19 cellular contexts compared by ENCODE assay signal in genomic region chr12:56530390-56531055, GRCh38.
"Had no signal": no experiment of that assay in that cellular context is flagged by ENCODE, and none has a peak within 500 bp of the region (broad histone marks: within the 10 kb centered on the region; RNA-seq: fewer than 3 reads in every experiment).

No MANE protein-coding gene starts in this region.

- H3K27ac Mint-ChIP-seq: activated naive CD8-positive, alpha-beta T cell; natural killer cell; stimulated activated naive CD8-positive, alpha-beta T cell treated with anti-CD3 and anti-CD28 coated beads, Interleukin-15, Interleukin-2, amounts not matched to agents 100 ng/mL and 50 ng/mL, for 24 hours; T-helper 2 cell treated with Interferon-gamma antibody and Interleukin-4, amounts not matched to agents 5 μg/mL and 100 μg/mL, for 36 hours had no signal

- ATAC-seq: activated CD4-positive, CD25-positive, alpha-beta regulatory T cell treated with anti-CD3 and anti-CD28 coated beads, Interleukin-2, amount 50 U/mL, for 24 hours; body of pancreas; gastrocnemius medialis; heart left ventricle; left colon; natural killer cell had no signal

- H3K27ac ChIP-seq: body of pancreas, coronary artery, esophagus squamous epithelium, gastrocnemius medialis, heart left ventricle, right atrium auricular region, suprapubic skin had no signal

- H3K4me3 Mint-ChIP-seq: activated naive CD8-positive, alpha-beta T cell; natural killer cell; stimulated activated naive CD8-positive, alpha-beta T cell treated with anti-CD3 and anti-CD28 coated beads, Interleukin-15, Interleukin-2, amounts not matched to agents 100 ng/mL and 50 ng/mL, for 24 hours; T-helper 2 cell treated with Interferon-gamma antibody and Interleukin-4, amounts not matched to agents 5 μg/mL and 100 μg/mL, for 36 hours had no signal

- H3K9me3 Mint-ChIP-seq: natural killer cell; stimulated activated naive CD8-positive, alpha-beta T cell treated with anti-CD3 and anti-CD28 coated beads, Interleukin-15, Interleukin-2, amounts not matched to agents 100 ng/mL and 50 ng/mL, for 24 hours; T-helper 2 cell treated with Interferon-gamma antibody and Interleukin-4, amounts not matched to agents 5 μg/mL and 100 μg/mL, for 36 hours had no signal

- H3K36me3 ChIP-seq: esophagus squamous epithelium, gastrocnemius medialis, right atrium auricular region, suprapubic skin had no signal

- H3K27me3 Mint-ChIP-seq: activated naive CD8-positive, alpha-beta T cell; stimulated activated naive CD8-positive, alpha-beta T cell treated with anti-CD3 and anti-CD28 coated beads, Interleukin-15, Interleukin-2, amounts not matched to agents 100 ng/mL and 50 ng/mL, for 24 hours had no signal

- H3K36me3 Mint-ChIP-seq: activated naive CD8-positive, alpha-beta T cell; natural killer cell had no signal

- H3K27me3 ChIP-seq: body of pancreas, esophagus squamous epithelium, gastrocnemius medialis, heart left ventricle, right atrium auricular region, suprapubic skin had no signal

- H3K9me3 ChIP-seq: body of pancreas, esophagus squamous epithelium, gastrocnemius medialis, heart left ventricle, right atrium auricular region, suprapubic skin had no signal

- H3K4me3 ChIP-seq: body of pancreas, coronary artery, esophagus squamous epithelium, gastrocnemius medialis, heart left ventricle, right atrium auricular region, suprapubic skin had no signal

- DNase-seq: activated CD4-positive, alpha-beta T cell treated with anti-CD3 and anti-CD28 coated beads, Interleukin-2, amount 50 U/mL, for 1 hour; activated CD8-positive, alpha-beta memory T cell treated with anti-CD3 and anti-CD28 coated beads for 24 hours; activated gamma-delta T cell treated with Interleukin-2 at 50 U/mL for 16 hours; amygdala; body of pancreas; caudate nucleus; esophagus squamous epithelium; gastrocnemius medialis; heart left ventricle; left colon; natural killer cell; nucleus accumbens had no signal
